14 cellular contexts compared by ENCODE assay signal in genomic region chr17:9676084-9676483, GRCh38. TPM values are rescaled to one million over a fixed set of nuclear protein-coding genes. Genes with fewer than 3 reads are reported as not detected.
A peak's percentile ranks its signal among the peaks of the same experiment; 100 is the strongest.
DNase-seq lines count a peak whose midpoint lies in the region; ATAC-seq and TF ChIP-seq lines count a peak whose summit lies in the region.
"Had no signal": no experiment of that assay in that cellular context is flagged by ENCODE, and none has a peak within 500 bp of the region (broad histone marks: within the 10 kb centered on the region; RNA-seq: fewer than 3 reads in every experiment).

No MANE protein-coding gene starts in this region.

- no peaks in the 10 kb centered on the region for H3K27me3 Mint-ChIP-seq in neural progenitor cell (ENCODE audit: insufficient read depth, low read depth)

- H3K4me2 ChIP-seq in DND-41 (ENCODE audit: insufficient read depth, low read length): no peak overlapping the region
- no peak overlapping the region for H3K4me2 ChIP-seq in neural progenitor cell

- no peak overlapping the region for H3K27ac Mint-ChIP-seq in neural progenitor cell
- H3K27ac Mint-ChIP-seq: naive thymus-derived CD4-positive, alpha-beta T cell had no signal

- H3K4me1 Mint-ChIP-seq in neural progenitor cell: peaks cover 10% of the 10 kb centered on the region
- H3K4me1 Mint-ChIP-seq: naive thymus-derived CD4-positive, alpha-beta T cell had no signal

- H3K9ac ChIP-seq in DND-41 (ENCODE audit: low read depth, low read length) (no peak overlapping the region), neural progenitor cell (no peak overlapping the region)

- H3K9me3 ChIP-seq in DND-41 (ENCODE audit: insufficient read depth, low read length, severe bottlenecking): peaks cover 13% of the 10 kb centered on the region
- H3K9me3 ChIP-seq in neural progenitor cell (ENCODE audit: low read depth): no peaks in the 10 kb centered on the region
- peaks cover 4% of the 10 kb centered on the region; the same call in 1 of the 2 replicates for H3K9me3 ChIP-seq in HAP-1

- peaks cover 15% of the 10 kb centered on the region for H3K9me3 Mint-ChIP-seq in neural progenitor cell

- H3K36me3 ChIP-seq in DND-41 (ENCODE audit: insufficient read depth, low read length) (no peaks in the 10 kb centered on the region), neural progenitor cell (no peaks in the 10 kb centered on the region), HAP-1 (replicated peaks) (no peaks in the 10 kb centered on the region)

- no peak for ATAC-seq in DND-41 (ENCODE audit: insufficient read depth, low read depth)
- no peak for ATAC-seq in HG02840 (IDR thresholded peaks at IDR 0.05; ENCODE audit: low FRiP score, unreplicated experiment)
- ATAC-seq in GM21381 (IDR thresholded peaks at IDR 0.05; ENCODE audit: unreplicated experiment): no peak
- ATAC-seq: naive thymus-derived CD4-positive, alpha-beta T cell had no signal

- H3K79me2 ChIP-seq in DND-41 (ENCODE audit: insufficient read depth, low read length) (no peaks in the 10 kb centered on the region), neural progenitor cell (ENCODE audit: low read depth) (no peaks in the 10 kb centered on the region)

- TF ChIP-seq CTCF in DND-41 (IDR thresholded peaks at IDR 0.05; ENCODE audit: borderline replicate concordance, extremely low read depth, low read length, poor library complexity, severe bottlenecking): peak; percentile 25
- TF ChIP-seq CTCF in epithelial cell of esophagus (IDR thresholded peaks at IDR 0.05; ENCODE audit: insufficient read depth, low read depth, low read length, missing control alignments): no peak
- peak; percentile 38 for TF ChIP-seq CTCF in neural progenitor cell (IDR thresholded peaks at IDR 0.05)

- no peak overlapping the region for H3K4me3 Mint-ChIP-seq in neural progenitor cell
- H3K4me3 Mint-ChIP-seq: naive thymus-derived CD4-positive, alpha-beta T cell had no signal

- peaks cover 4% of the 10 kb centered on the region for H3K27me3 ChIP-seq in DND-41 (ENCODE audit: insufficient read depth, low read length, poor library complexity)
- H3K27me3 ChIP-seq in neural progenitor cell: no peaks in the 10 kb centered on the region
- H3K27me3 ChIP-seq in HAP-1 (ENCODE audit: low read depth): no peaks in the 10 kb centered on the region

- peaks cover 9% of the 10 kb centered on the region for H3K36me3 Mint-ChIP-seq in neural progenitor cell

- no peaks in the 10 kb centered on the region for H4K20me1 ChIP-seq in DND-41 (ENCODE audit: insufficient read depth, low read length)
- H4K20me1 ChIP-seq in neural progenitor cell (ENCODE audit: low read depth): no peaks in the 10 kb centered on the region

- H3F3A ChIP-seq in neural progenitor cell (ENCODE audit: low read depth): no peaks in the 10 kb centered on the region

- no peak overlapping the region for H3K27ac ChIP-seq in DND-41 (ENCODE audit: low read length)
- H3K27ac ChIP-seq in neural progenitor cell: no peak overlapping the region

- in situ Hi-C loops in HAP-1 (cut with MboI; ENCODE audit: low sequenced_read_pairs): no loop called here

- DNase-seq in DND-41 (no peak), OCI-M1 (lab: John Stamatoyannopoulos, UW) (peak; percentile 1), epithelial cell of esophagus (ENCODE audit: low read depth) (peak; percentile 29), neural progenitor cell (ENCODE audit: low spot score) (no peak), NCI-H748 treated with DMSO at 0.1 percent for 48 hours (lab: John Stamatoyannopoulos, UW) (no peak), HAP-1 (ENCODE audit: low spot score in 2 of 2) (no peak)
- DNase-seq: activated CD4-positive, CD25-positive, alpha-beta regulatory T cell treated with anti-CD3 and anti-CD28 coated beads, Interleukin-2, amount 50 U/mL, for 72 hours; aorta; erythroblast; MV-4-11; naive thymus-derived CD4-positive, alpha-beta T cell; SHP77 treated with DMSO at 0.1 percent for 48 hours had no signal

- H2AFZ ChIP-seq in DND-41 (ENCODE audit: low read depth, low read length) (no peak overlapping the region), neural progenitor cell (replicated peaks) (no peak overlapping the region)

- H3K4me1 ChIP-seq in DND-41 (ENCODE audit: insufficient read depth, low read length) (no peaks in the 10 kb centered on the region), neural progenitor cell (peaks cover 10% of the 10 kb centered on the region), HAP-1 (no peaks in the 10 kb centered on the region)

- no peak overlapping the region for H3K4me3 ChIP-seq in DND-41 (ENCODE audit: low read depth in 1 of 2, low read length in 2 of 2)
- H3K4me3 ChIP-seq in epithelial cell of esophagus (ENCODE audit: low read length): no peak overlapping the region
- no peak overlapping the region for H3K4me3 ChIP-seq in neural progenitor cell
- no peak overlapping the region for H3K4me3 ChIP-seq in HAP-1

RNA-seq across cellular contexts. Expression of gene USP43, which starts 30.8 kb away (rescaled TPM):
- 0.06 TPM in 1 of 2 replicates, not detected in the other for total RNA-seq in neural progenitor cell (ENCODE audit: low replicate concordance)

Comparison
In these comparisons a context has a peak if more than half of its experiments do, and no peak if none do; other contexts are left out.
1. DNase-seq: peak in OCI-M1 (single experiment) and epithelial cell of esophagus (single experiment); none in DND-41 (single experiment), neural progenitor cell (single experiment), NCI-H748 treated with DMSO at 0.1 percent for 48 hours (single experiment) and HAP-1 (0 of 2).